Comparison of ENCODE assay signal across 27 cellular contexts in genomic region chr3:4472312-4472711, GRCh38.
"Had no signal": no experiment of that assay in that cellular context is flagged by ENCODE, and none has a peak within 500 bp of the region (broad histone marks: within the 10 kb centered on the region; RNA-seq: fewer than 3 reads in every experiment).

No MANE protein-coding gene starts in this region.

- H3K4me2 ChIP-seq: hepatocyte, neural progenitor cell had no signal

- H3K36me3 ChIP-seq: heart right ventricle, left ventricle myocardium inferior, neural progenitor cell, ovary, prostate gland, suprapubic skin, thoracic aorta, tibial artery, upper lobe of right lung, uterus had no signal

- ATAC-seq: heart right ventricle, natural killer cell, right cardiac atrium, sciatic nerve, upper lobe of right lung had no signal

- H3K9ac ChIP-seq: neural progenitor cell had no signal

- H3K4me3 ChIP-seq: heart right ventricle, hepatocyte, left ventricle myocardium inferior, lung, neural progenitor cell, ovary, prostate gland, skin epidermis, suprapubic skin, thoracic aorta, tibial artery, upper lobe of right lung, uterus had no signal

- H3K9me3 ChIP-seq: heart right ventricle, left ventricle myocardium inferior, ovary, prostate gland, suprapubic skin, thoracic aorta, tibial artery, upper lobe of right lung, uterus had no signal

- H3K27ac ChIP-seq: heart right ventricle, hepatocyte, left ventricle myocardium inferior, neural progenitor cell, ovary, prostate gland, skin epidermis, suprapubic skin, thoracic aorta, upper lobe of right lung, uterus had no signal

- H3K27me3 ChIP-seq: heart right ventricle, neural progenitor cell, ovary, suprapubic skin, tibial artery, upper lobe of right lung, uterus had no signal

- H3K79me2 ChIP-seq: hepatocyte had no signal

- H3K4me1 ChIP-seq: prostate gland, uterus had no signal

- DNase-seq: heart right ventricle; islet precursor cell; left ventricle myocardium inferior; mesendoderm; naive B cell; natural killer cell; nephron progenitor cell; ovary; posterior cingulate gyrus; retina; right cardiac atrium; stimulated activated CD4-positive, alpha-beta T cell treated with anti-CD3 and anti-CD28 coated beads, Interleukin-12 subunit alpha, Interleukin-12 subunit beta, amount 100 ng/mL, for 4 hours; stimulated activated CD4-positive, alpha-beta T cell treated with anti-CD3 and anti-CD28 coated beads, Interleukin-15, amount 100 ng/mL, for 24 hours; stimulated activated CD4-positive, alpha-beta T cell treated with anti-CD3 and anti-CD28 coated beads, Interleukin-2, amount 100 ng/mL, for 24 hours; stimulated activated CD4-positive, alpha-beta T cell treated with anti-CD3 and anti-CD28 coated beads, Interleukin-4, amount 100 ng/mL, for 1 hour; tibial artery; trophoblast cell; upper lobe of right lung; uterus had no signal

- H2AFZ ChIP-seq: hepatocyte, neural progenitor cell had no signal
